In the genomic region with DNA sequence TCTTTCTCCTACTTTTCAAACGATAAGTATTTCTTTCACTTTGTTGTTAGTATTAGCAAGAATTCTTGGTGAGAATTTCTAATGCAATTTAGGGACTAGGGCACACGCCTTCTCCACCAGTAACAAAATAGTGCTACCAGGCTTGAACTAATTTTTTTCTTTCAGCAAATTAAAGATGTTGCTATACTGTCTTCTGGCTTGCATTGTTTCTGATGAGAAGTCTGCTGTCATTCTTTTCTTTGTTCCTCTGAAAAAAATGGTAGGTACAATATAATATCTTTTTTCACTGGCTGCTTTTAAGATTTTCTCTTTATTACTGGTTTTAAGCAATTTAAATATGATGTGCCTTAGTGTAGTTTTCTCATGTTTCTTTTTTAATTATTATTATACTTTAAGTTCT, we compare ENCODE assay signal across 1 cellular context.
TF ChIP-seq lines count a peak whose summit lies in the region.

No MANE protein-coding gene starts in this region.

TF ChIP-seq in GM12878, 131 proteins besides CTCF, POLR2A, EP300 and RAD21:
- TF ChIP-seq ZNF384 (IDR thresholded peaks at IDR 0.05; ENCODE audit: borderline replicate concordance, low read depth, low read length), result 0 out of 2 replicates have a peak, but pooled peaks have one; percentile 23
- TF ChIP-seq TCF12 (IDR thresholded peaks at IDR 0.05; ENCODE audit: low read depth, low read length), result no peak
- peak; percentile 97 for TF ChIP-seq CBX5 (IDR thresholded peaks at IDR 0.05; ENCODE audit: low read depth)
TF ChIP-seq in GM12878: peak in this region for 2.
